27 cellular contexts compared by ENCODE assay signal in genomic region chr7:15821484-15822122, GRCh38.
DNase-seq lines count a peak whose midpoint lies in the region; ATAC-seq and TF ChIP-seq lines count a peak whose summit lies in the region.
"Had no signal": no experiment of that assay in that cellular context is flagged by ENCODE, and none has a peak within 500 bp of the region (broad histone marks: within the 10 kb centered on the region; RNA-seq: fewer than 3 reads in every experiment).

No MANE protein-coding gene starts in this region.

- no peaks in the 10 kb centered on the region for H3K79me1 ChIP-seq in mesenchymal stem cell (replicated peaks; ENCODE audit: low read length, poor library complexity, severe bottlenecking)

- H3K4me2 ChIP-seq in mesenchymal stem cell (ENCODE audit: low read length, poor library complexity, severe bottlenecking) = no peak overlapping the region

- H3K36me3 ChIP-seq in mesenchymal stem cell (ENCODE audit: control insufficient read depth in 1 of 2, insufficient read depth in 2 of 2, low read depth in 1 of 2, low read length in 2 of 2) = no peaks in the 10 kb centered on the region
- H3K36me3 ChIP-seq: sigmoid colon, SJSA1 had no signal

- no peak overlapping the region for H3K27ac ChIP-seq in mesenchymal stem cell (ENCODE audit: low read length, poor library complexity, severe bottlenecking)
- H3K27ac ChIP-seq: sigmoid colon, SJSA1, VCaP had no signal

- no peak overlapping the region for H2BK5ac ChIP-seq in mesenchymal stem cell (ENCODE audit: low read depth, low read length, poor library complexity, severe bottlenecking)

- peak overlapping the region; percentile 34; the same call in 1 of the 2 replicates for H3K27ac Mint-ChIP-seq in HFFc6
- H3K27ac Mint-ChIP-seq: immature natural killer cell; T-helper 1 cell treated with Interleukin-12 subunit alpha and Interleukin-12 subunit beta and Interleukin-4 antibody, amounts not matched to agents 30 μg/mL and 1 μg/mL, for 36 hours had no signal

- H3K4me1 Mint-ChIP-seq in HFFc6 (ENCODE audit: low read depth) = peaks cover 10% of the 10 kb centered on the region
- H3K4me1 Mint-ChIP-seq: immature natural killer cell had no signal

- POLR2A ChIA-PET in GM10248 (lab: Yijun Ruan, JAX) = no interaction called here

- H3K9me3 Mint-ChIP-seq in HFFc6 = no peaks in the 10 kb centered on the region; the same call in 1 of the 2 replicates

- H3K9me3 ChIP-seq in mesenchymal stem cell (ENCODE audit: control insufficient read depth, low read length) = no peaks in the 10 kb centered on the region
- H3K9me3 ChIP-seq: sigmoid colon, SJSA1 had no signal

- 79% methylated on average over 2 of the region's 3 CpGs for WGBS in mesenchymal stem cell

- no peaks in the 10 kb centered on the region for H3K27me3 Mint-ChIP-seq in HFFc6 (ENCODE audit: insufficient read depth)

- no peaks in the 10 kb centered on the region for H3K4me1 ChIP-seq in mesenchymal stem cell (ENCODE audit: control insufficient read depth, insufficient read depth, low read depth, low read length)
- H3K4me1 ChIP-seq: SJSA1 had no signal

- no peak overlapping the region for H3K4me3 Mint-ChIP-seq in HFFc6
- H3K4me3 Mint-ChIP-seq: immature natural killer cell; T-helper 1 cell treated with Interleukin-12 subunit alpha and Interleukin-12 subunit beta and Interleukin-4 antibody, amounts not matched to agents 30 μg/mL and 1 μg/mL, for 36 hours had no signal

- no peak overlapping the region for H2AK5ac ChIP-seq in mesenchymal stem cell (ENCODE audit: low read length, severe bottlenecking)

- H3K4ac ChIP-seq in mesenchymal stem cell (ENCODE audit: low read depth in 1 of 2, low read length in 2 of 2) = no peak overlapping the region

- H3K18ac ChIP-seq in mesenchymal stem cell (ENCODE audit: low read depth in 1 of 2, low read length in 2 of 2) = no peak overlapping the region

- no peak overlapping the region for H3K14ac ChIP-seq in mesenchymal stem cell (ENCODE audit: low read length in 2 of 2)

- no peak overlapping the region for H2BK15ac ChIP-seq in mesenchymal stem cell (ENCODE audit: low read depth, poor library complexity, severe bottlenecking)

- H3K4me3 ChIP-seq in mesenchymal stem cell (ENCODE audit: insufficient read depth in 1 of 2, low read depth in 1 of 2, low read length in 2 of 2) = no peak overlapping the region
- H3K4me3 ChIP-seq: GM12878, sigmoid colon, SJSA1 had no signal

- no peak overlapping the region for H2BK120ac ChIP-seq in mesenchymal stem cell (ENCODE audit: low read depth, low read length)

- H3K36me3 Mint-ChIP-seq in HFFc6 (ENCODE audit: low read depth) = no peaks in the 10 kb centered on the region
- H3K36me3 Mint-ChIP-seq: immature natural killer cell had no signal

- DNase-seq in AG08395 (ENCODE audit: low spot score) (peak; percentile 20), HFFc6 (no peak), fibroblast of peridontal ligament (ENCODE audit: extremely low read depth) (peak; percentile 44), mesenchymal stem cell (peak; percentile 22), UCSD-AML1 (lab: John Stamatoyannopoulos, UW; ENCODE audit: unreplicated experiment) (no peak), cerebellar nuclear complex (lab: John Stamatoyannopoulos, UW) (no peak), GM10248 (ENCODE audit: extremely low spot score) (no peak)
- DNase-seq: ACHN; activated CD4-positive, alpha-beta T cell treated with anti-CD3 and anti-CD28 coated beads, Interleukin-2, amount 50 U/mL, for 1 hour; activated CD8-positive, alpha-beta memory T cell treated with anti-CD3 and anti-CD28 coated beads, Interleukin-2, amount 50 U/mL, for 48 hours; activated gamma-delta T cell; amniotic stem cell; caudate nucleus; DMS 273 treated with DMSO at 0.1 percent for 48 hours; H7; immature natural killer cell; NCI-H1048; NCI-H1930; NCI-H446; nucleus accumbens; sigmoid colon had no signal

- CTCF ChIA-PET in GM10248 (lab: Yijun Ruan, JAX) = interaction anchor here (1.4 kb wide), 1 partner anchor 10 kb away, joined by 6 read pairs; no protein-coding TSS in a partner anchor

- no peaks in the 10 kb centered on the region for H3K27me3 ChIP-seq in mesenchymal stem cell (ENCODE audit: control insufficient read depth in 1 of 2, insufficient read depth in 1 of 2, low read length in 2 of 2)
- H3K27me3 ChIP-seq: sigmoid colon, SJSA1 had no signal

- H4K8ac ChIP-seq in mesenchymal stem cell (ENCODE audit: low read length) = no peak overlapping the region

- TF ChIP-seq CTCF in HFFc6 (IDR thresholded peaks at IDR 0.05) (no peak), GM10248 (IDR thresholded peaks at IDR 0.05; ENCODE audit: control extremely low read depth, extremely low read depth, low read depth, missing control alignments) (no peak)

- H2AFZ ChIP-seq in mesenchymal stem cell (ENCODE audit: low read depth, low read length) = no peak overlapping the region

- H2BK12ac ChIP-seq in mesenchymal stem cell (ENCODE audit: low read length in 2 of 2) = no peak overlapping the region

- H3K23ac ChIP-seq in mesenchymal stem cell (ENCODE audit: low read length in 2 of 2) = no peak overlapping the region

- ATAC-seq in HG02610 (IDR thresholded peaks at IDR 0.05; ENCODE audit: unreplicated experiment) = no peak
- ATAC-seq: GM12878, Panc1 had no signal

- H4K91ac ChIP-seq in mesenchymal stem cell (ENCODE audit: low read length) = no peak overlapping the region

- H3K9ac ChIP-seq in mesenchymal stem cell (ENCODE audit: low read length) = no peak overlapping the region

Comparison
In these comparisons a context has a peak if more than half of its experiments do, and no peak if none do; other contexts are left out.
1. DNase-seq: peak in AG08395 (single experiment), fibroblast of peridontal ligament (single experiment) and mesenchymal stem cell (single experiment); none in HFFc6 (single experiment), UCSD-AML1 (single experiment), cerebellar nuclear complex (0 of 2) and GM10248 (single experiment).